34 cellular contexts compared by ENCODE assay signal in the genomic region with DNA sequence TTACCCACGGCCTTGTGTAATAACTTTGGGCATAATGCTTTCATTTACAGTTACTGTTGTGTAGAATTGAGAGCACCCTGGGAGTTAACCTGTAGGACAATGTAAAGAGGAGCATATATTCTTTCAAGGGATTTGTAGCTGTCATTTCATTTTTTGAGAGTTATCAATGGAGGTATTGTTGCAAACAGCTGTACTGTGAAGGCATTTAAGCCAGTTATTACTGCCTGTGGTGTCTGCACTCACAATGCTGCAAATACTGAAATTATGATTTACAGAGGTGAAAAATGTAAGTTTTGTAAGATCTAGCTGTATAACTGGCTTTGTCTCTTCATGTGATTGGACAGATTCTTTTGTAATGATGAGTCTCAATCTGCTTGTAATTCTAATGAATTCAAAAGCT.
"Had no signal": no experiment of that assay in that cellular context is flagged by ENCODE, and none has a peak within 500 bp of the region (broad histone marks: within the 10 kb centered on the region; RNA-seq: fewer than 3 reads in every experiment).

No MANE protein-coding gene starts in this region.

- H3K4me1 ChIP-seq: adrenal gland, body of pancreas, breast epithelium had no signal

- H3K36me3 ChIP-seq: adrenal gland, brain microvascular endothelial cell, breast epithelium had no signal

- H3K4me1 Mint-ChIP-seq: activated B cell treated with CpG ODN at 0.5 μM for 24 hours; activated CD4-positive, alpha-beta T cell treated with anti-CD3 and anti-CD28 coated beads, Interleukin-2, amount 10 ng/mL, durations not matched to agents 24 days and 14 days; activated naive CD8-positive, alpha-beta T cell treated with anti-CD3 and anti-CD28 coated beads for 36 hours; activated T-helper 17 cell treated with anti-CD3 and anti-CD28 coated beads, Interleukin-2, amount 50 U/mL, for 72 hours had no signal

- DNase-seq: activated B cell treated with CpG ODN at 0.5 μM for 24 hours; activated CD4-positive, alpha-beta memory T cell treated with anti-CD3 and anti-CD28 coated beads for 36 hours; activated CD4-positive, alpha-beta T cell treated with anti-CD3 and anti-CD28 coated beads for 4 hours; activated CD4-positive, alpha-beta T cell treated with anti-CD3 and anti-CD28 coated beads, Interleukin-2, amount 10 ng/mL, durations not matched to agents 24 days and 14 days; activated CD4-positive, alpha-beta T cell treated with anti-CD3 and anti-CD28 coated beads, Interleukin-2, amount 50 U/mL, for 1 hour; activated CD4-positive, alpha-beta T cell treated with anti-CD3 and anti-CD28 coated beads, Interleukin-2, amount 50 U/mL, for 4 hours; activated CD4-positive, CD25-positive, alpha-beta regulatory T cell treated with anti-CD3 and anti-CD28 coated beads, Interleukin-2, amount 50 U/mL, for 72 hours; activated CD8-positive, alpha-beta memory T cell treated with anti-CD3 and anti-CD28 coated beads, Interleukin-2, amount 50 U/mL, for 4 hours; activated CD8-positive, alpha-beta T cell treated with anti-CD3 and anti-CD28 coated beads for 36 hours; activated effector memory CD4-positive, alpha-beta T cell treated with anti-CD3 and anti-CD28 coated beads, Interleukin-2, amount 50 U/mL, for 16 hours; activated gamma-delta T cell treated with Interleukin-2 at 50 U/mL for 16 hours; activated naive CD4-positive, alpha-beta T cell; activated naive CD4-positive, alpha-beta T cell treated with anti-CD3 and anti-CD28 coated beads for 36 hours; activated naive CD4-positive, alpha-beta T cell treated with anti-CD3 and anti-CD28 coated beads, Interleukin-2, amount 50 U/mL, for 16 hours; activated naive CD8-positive, alpha-beta T cell treated with anti-CD3 and anti-CD28 coated beads for 36 hours; activated T-cell treated with anti-CD3 and anti-CD28 coated beads for 4 hours; activated T-cell treated with anti-CD3 and anti-CD28 coated beads, Interleukin-2, amount 50 U/mL, for 1 hour; activated T-cell treated with anti-CD3 and anti-CD28 coated beads, Interleukin-2, amount 50 U/mL, for 4 hours; activated T-cell treated with anti-CD3 and anti-CD28 coated beads, Interleukin-2, amount 50 U/mL, for 72 hours; adrenal gland; amniotic stem cell; aorta; body of pancreas; brain microvascular endothelial cell; central memory CD4-positive, alpha-beta T cell; T-helper 2 cell; T-helper 9 cell had no signal

- H3K27ac Mint-ChIP-seq: activated B cell treated with CpG ODN at 0.5 μM for 24 hours; activated CD4-positive, alpha-beta memory T cell treated with anti-CD3 and anti-CD28 coated beads for 36 hours; activated CD4-positive, alpha-beta T cell treated with anti-CD3 and anti-CD28 coated beads, Interleukin-2, amount 10 ng/mL, durations not matched to agents 24 days and 14 days; activated CD8-positive, alpha-beta T cell treated with anti-CD3 and anti-CD28 coated beads for 36 hours; activated naive CD4-positive, alpha-beta T cell treated with anti-CD3 and anti-CD28 coated beads for 36 hours; activated naive CD4-positive, alpha-beta T cell treated with anti-CD3 and anti-CD28 coated beads, Interleukin-2, amount 50 U/mL, for 72 hours; activated naive CD8-positive, alpha-beta T cell treated with anti-CD3 and anti-CD28 coated beads for 36 hours; activated T-cell treated with anti-CD3 and anti-CD28 coated beads, Interleukin-2, amount 50 U/mL, for 72 hours; activated T-helper 1 cell treated with anti-CD3 and anti-CD28 coated beads, Interleukin-12 subunit alpha, Interleukin-12 subunit beta, Interleukin-2, Interleukin-4 antibody, amounts not matched to agents 30 ng/mL and 10 ng/mL and 1 ng/mL, durations not matched to agents 14 hours and 24 hours and 36 hours; activated T-helper 17 cell treated with anti-CD3 and anti-CD28 coated beads, Interleukin-2, amount 50 U/mL, for 72 hours; T-helper 1 cell treated with Interleukin-12 subunit alpha and Interleukin-12 subunit beta and Interleukin-4 antibody, amounts not matched to agents 30 μg/mL and 1 μg/mL, for 36 hours; T-helper 2 cell treated with Interferon-gamma antibody and Interleukin-4, amounts not matched to agents 5 μg/mL and 100 μg/mL, for 36 hours had no signal

- H3K4me3 Mint-ChIP-seq: activated B cell treated with CpG ODN at 0.5 μM for 24 hours; activated CD4-positive, alpha-beta memory T cell treated with anti-CD3 and anti-CD28 coated beads for 36 hours; activated CD4-positive, alpha-beta T cell treated with anti-CD3 and anti-CD28 coated beads, Interleukin-2, amount 10 ng/mL, durations not matched to agents 24 days and 14 days; activated CD8-positive, alpha-beta T cell treated with anti-CD3 and anti-CD28 coated beads for 36 hours; activated naive CD4-positive, alpha-beta T cell treated with anti-CD3 and anti-CD28 coated beads for 36 hours; activated naive CD8-positive, alpha-beta T cell treated with anti-CD3 and anti-CD28 coated beads for 36 hours; activated T-cell treated with anti-CD3 and anti-CD28 coated beads, Interleukin-2, amount 50 U/mL, for 4 hours; activated T-cell treated with anti-CD3 and anti-CD28 coated beads, Interleukin-2, amount 50 U/mL, for 72 hours; activated T-helper 1 cell treated with anti-CD3 and anti-CD28 coated beads, Interleukin-12 subunit alpha, Interleukin-12 subunit beta, Interleukin-2, Interleukin-4 antibody, amounts not matched to agents 30 ng/mL and 10 ng/mL and 1 ng/mL, durations not matched to agents 14 hours and 24 hours and 36 hours; activated T-helper 17 cell treated with anti-CD3 and anti-CD28 coated beads, Interleukin-2, amount 50 U/mL, for 72 hours; T-helper 1 cell treated with Interleukin-12 subunit alpha and Interleukin-12 subunit beta and Interleukin-4 antibody, amounts not matched to agents 30 μg/mL and 1 μg/mL, for 36 hours; T-helper 2 cell treated with Interferon-gamma antibody and Interleukin-4, amounts not matched to agents 5 μg/mL and 100 μg/mL, for 36 hours had no signal

- H3K4me3 ChIP-seq: adrenal gland, body of pancreas, breast epithelium had no signal

- H3K27me3 Mint-ChIP-seq: activated B cell treated with CpG ODN at 0.5 μM for 24 hours; activated CD4-positive, alpha-beta memory T cell treated with anti-CD3 and anti-CD28 coated beads for 36 hours; activated CD4-positive, alpha-beta T cell treated with anti-CD3 and anti-CD28 coated beads, Interleukin-2, amount 10 ng/mL, durations not matched to agents 24 days and 14 days; activated CD8-positive, alpha-beta T cell treated with anti-CD3 and anti-CD28 coated beads for 36 hours; activated naive CD8-positive, alpha-beta T cell treated with anti-CD3 and anti-CD28 coated beads for 36 hours; activated T-helper 17 cell treated with anti-CD3 and anti-CD28 coated beads, Interleukin-2, amount 50 U/mL, for 72 hours had no signal

- H3K9me3 ChIP-seq: adrenal gland, body of pancreas had no signal

- H3K27ac ChIP-seq: adrenal gland, body of pancreas, brain microvascular endothelial cell, breast epithelium, VCaP had no signal

- H3K9me3 Mint-ChIP-seq: activated CD4-positive, alpha-beta T cell treated with anti-CD3 and anti-CD28 coated beads, Interleukin-2, amount 10 ng/mL, durations not matched to agents 24 days and 14 days had no signal

- H3K27me3 ChIP-seq: adrenal gland, body of pancreas, brain microvascular endothelial cell, breast epithelium had no signal

- ATAC-seq: activated CD8-positive, alpha-beta T cell treated with anti-CD3 and anti-CD28 coated beads for 36 hours; activated naive CD4-positive, alpha-beta T cell treated with anti-CD3 and anti-CD28 coated beads, Interleukin-2, amount 50 U/mL, for 72 hours; activated T-cell treated with anti-CD3 and anti-CD28 coated beads, Interleukin-2, amount 50 U/mL, for 4 hours; activated T-cell treated with anti-CD3 and anti-CD28 coated beads, Interleukin-2, amount 50 U/mL, for 72 hours; activated T-helper 17 cell treated with anti-CD3 and anti-CD28 coated beads, Interleukin-2, amount 50 U/mL, for 72 hours; body of pancreas had no signal

- H3K36me3 Mint-ChIP-seq: activated CD4-positive, alpha-beta memory T cell treated with anti-CD3 and anti-CD28 coated beads for 36 hours; activated naive CD4-positive, alpha-beta T cell treated with anti-CD3 and anti-CD28 coated beads, Interleukin-2, amount 50 U/mL, for 72 hours; activated naive CD8-positive, alpha-beta T cell treated with anti-CD3 and anti-CD28 coated beads for 36 hours had no signal
